In the genomic region with DNA sequence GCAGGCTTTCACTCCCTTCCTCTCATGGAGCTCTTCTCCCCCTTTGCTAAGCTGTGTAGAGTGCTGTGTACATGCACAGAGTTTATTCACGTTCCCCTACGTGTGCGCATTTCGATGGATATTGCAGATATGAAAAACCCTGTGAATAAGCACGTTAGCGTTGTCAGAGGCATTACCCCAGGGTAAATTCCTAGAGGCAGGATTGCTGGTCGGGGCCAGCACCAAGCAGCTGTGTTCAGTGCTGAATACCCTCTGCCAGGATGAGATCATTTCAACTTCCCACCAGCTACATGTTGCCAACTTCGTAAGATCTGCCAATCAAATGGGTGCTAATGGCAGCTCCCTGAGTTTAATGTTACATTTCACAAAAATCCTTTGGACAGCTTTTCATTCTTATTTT, we compare ENCODE assay signal across 21 cellular contexts.
DNase-seq lines count a peak whose midpoint lies in the region; ATAC-seq and TF ChIP-seq lines count a peak whose summit lies in the region.
"Had no signal": no experiment of that assay in that cellular context is flagged by ENCODE, and none has a peak within 500 bp of the region (broad histone marks: within the 10 kb centered on the region; RNA-seq: fewer than 3 reads in every experiment).

No MANE protein-coding gene starts in this region.

- no peaks in the 10 kb centered on the region for H3K27me3 ChIP-seq in osteoblast (ENCODE audit: insufficient read depth, low read length)

- no peak for TF ChIP-seq CTCF in osteoblast (IDR thresholded peaks at IDR 0.05; ENCODE audit: extremely low read depth, low read depth, low read length)

- peak; percentile 1 for DNase-seq in activated CD4-positive, alpha-beta T cell treated with anti-CD3 and anti-CD28 coated beads, Interleukin-2, amount 10 ng/mL, durations not matched to agents 7 days and 5 days
- no peak for DNase-seq in activated CD4-positive, alpha-beta T cell treated with anti-CD3 and anti-CD28 coated beads for 48 hours
- DNase-seq in RPMI8226 (peak; percentile 4), osteoblast (ENCODE audit: insufficient read length, low spot score, missing footprints) (peak; percentile 29), mucosa of gallbladder (ENCODE audit: low spot score) (no peak), NCI-H526 treated with DMSO at 0.1 percent for 48 hours (lab: John Stamatoyannopoulos, UW) (no peak)
- no peak for DNase-seq in stimulated activated CD4-positive, alpha-beta T cell treated with anti-CD3 and anti-CD28 coated beads, Interleukin-1b, Interleukin-23, amount 100 ng/mL, for 48 hours
- DNase-seq: IMR-90, NCI-H1105, NCI-H146, NCI-H2081 treated with DMSO at 0.1 percent for 48 hours, NCI-H510A treated with DMSO at 0.1 percent for 48 hours, NCI-H82 had no signal

- no peaks in the 10 kb centered on the region for H3K36me3 Mint-ChIP-seq in activated CD4-positive, alpha-beta T cell treated with anti-CD3 and anti-CD28 coated beads, Interleukin-2, amount 10 ng/mL, durations not matched to agents 7 days and 5 days (ENCODE audit: low read depth)
- H3K36me3 Mint-ChIP-seq: CD14-positive monocyte had no signal

- POLR2A ChIA-PET in activated CD4-positive, alpha-beta T cell treated with anti-CD3 and anti-CD28 coated beads, Interleukin-2, amount 10 ng/mL, durations not matched to agents 7 days and 5 days (lab: Charles Lee): no interaction called here

- peaks cover under 1% of the 10 kb centered on the region for H3K9me3 Mint-ChIP-seq in activated CD4-positive, alpha-beta T cell treated with anti-CD3 and anti-CD28 coated beads, Interleukin-2, amount 10 ng/mL, durations not matched to agents 7 days and 5 days

- H3K9me3 ChIP-seq in osteoblast (ENCODE audit: low read depth, low read length): no peaks in the 10 kb centered on the region

- no peak overlapping the region for H3K4me3 Mint-ChIP-seq in activated CD4-positive, alpha-beta T cell treated with anti-CD3 and anti-CD28 coated beads, Interleukin-2, amount 10 ng/mL, durations not matched to agents 7 days and 5 days
- H3K4me3 Mint-ChIP-seq: B cell, CD14-positive monocyte, GM23338 had no signal

- no peak overlapping the region for H2AFZ ChIP-seq in osteoblast (ENCODE audit: low read length)
- H2AFZ ChIP-seq: GM23338 had no signal

- no peak overlapping the region for H3K4me2 ChIP-seq in osteoblast (ENCODE audit: insufficient read depth, low read length)
- H3K4me2 ChIP-seq: GM23338, KMS-11 had no signal

- H3K27ac ChIP-seq in osteoblast (ENCODE audit: low read depth, low read length): no peak overlapping the region
- H3K27ac ChIP-seq: KMS-11 had no signal

- H3K27ac Mint-ChIP-seq in activated CD4-positive, alpha-beta T cell treated with anti-CD3 and anti-CD28 coated beads, Interleukin-2, amount 10 ng/mL, durations not matched to agents 7 days and 5 days: no peak overlapping the region
- H3K27ac Mint-ChIP-seq: B cell, CD14-positive monocyte, GM23338 had no signal

- H3K36me3 ChIP-seq in osteoblast (ENCODE audit: insufficient read depth, low read length): no peaks in the 10 kb centered on the region

- H3K4me1 ChIP-seq in osteoblast (ENCODE audit: insufficient read depth, low read length): no peaks in the 10 kb centered on the region

- peaks cover under 1% of the 10 kb centered on the region for H3K27me3 Mint-ChIP-seq in activated CD4-positive, alpha-beta T cell treated with anti-CD3 and anti-CD28 coated beads, Interleukin-2, amount 10 ng/mL, durations not matched to agents 7 days and 5 days

- H3K4me1 Mint-ChIP-seq in activated CD4-positive, alpha-beta T cell treated with anti-CD3 and anti-CD28 coated beads, Interleukin-2, amount 10 ng/mL, durations not matched to agents 7 days and 5 days: peaks cover 3% of the 10 kb centered on the region
- H3K4me1 Mint-ChIP-seq: B cell, CD14-positive monocyte, GM23338 had no signal

- CTCF ChIA-PET in activated CD4-positive, alpha-beta T cell treated with anti-CD3 and anti-CD28 coated beads, Interleukin-2, amount 10 ng/mL, durations not matched to agents 7 days and 5 days (lab: Charles Lee): no interaction called here

- H4K20me1 ChIP-seq in osteoblast (ENCODE audit: insufficient read depth, low read length): no peaks in the 10 kb centered on the region

- no peak for ATAC-seq in GM18868 (IDR thresholded peaks at IDR 0.05; ENCODE audit: unreplicated experiment)
- ATAC-seq: GM23338, HCT116, Panc1, SK-N-SH treated with all-trans-retinoic acid at 6 μM for 48 hours had no signal

- H3K4me3 ChIP-seq in osteoblast (ENCODE audit: insufficient read depth, low read length): no peak overlapping the region
- H3K4me3 ChIP-seq: GM23338 had no signal

- no peaks in the 10 kb centered on the region for H3K79me2 ChIP-seq in osteoblast (ENCODE audit: insufficient read depth, low read length)

Comparison
In these comparisons a context has a peak if more than half of its experiments do, and no peak if none do; other contexts are left out.
1. DNase-seq: peak in activated CD4-positive, alpha-beta T cell treated with anti-CD3 and anti-CD28 coated beads, Interleukin-2, amount 10 ng/mL, durations not matched to agents 7 days and 5 days (single experiment), RPMI8226 (single experiment) and osteoblast (single experiment); none in activated CD4-positive, alpha-beta T cell treated with anti-CD3 and anti-CD28 coated beads for 48 hours (single experiment), mucosa of gallbladder (single experiment), NCI-H526 treated with DMSO at 0.1 percent for 48 hours (single experiment) and stimulated activated CD4-positive, alpha-beta T cell treated with anti-CD3 and anti-CD28 coated beads, Interleukin-1b, Interleukin-23, amount 100 ng/mL, for 48 hours (single experiment).